ENCODE assay signal across 18 cellular contexts in genomic region chr22:20577549-20577975, GRCh38.
DNase-seq lines count a peak whose midpoint lies in the region; ATAC-seq and TF ChIP-seq lines count a peak whose summit lies in the region.
"Had no signal": no experiment of that assay in that cellular context is flagged by ENCODE, and none has a peak within 500 bp of the region (broad histone marks: within the 10 kb centered on the region; RNA-seq: fewer than 3 reads in every experiment).

No MANE protein-coding gene starts in this region.

- no TSS peak for BruUV-seq in A673 (replicated peaks; lab: Mats Ljungman, UMichigan)

- no peak overlapping the region for H3K4me3 Mint-ChIP-seq in activated naive CD8-positive, alpha-beta T cell treated with anti-CD3 and anti-CD28 coated beads, Interleukin-2, amount 10 ng/mL, durations not matched to agents 7 days and 5 days
- H3K4me3 Mint-ChIP-seq in activated naive CD8-positive, alpha-beta T cell treated with anti-CD3 and anti-CD28 coated beads, Interleukin-2, amount 50 U/mL, for 24 hours: no peak overlapping the region
- no peak overlapping the region for H3K4me3 Mint-ChIP-seq in stimulated activated effector memory CD8-positive, alpha-beta T cell treated with anti-CD3 and anti-CD28 coated beads, Interleukin-12 subunit alpha, Interleukin-12 subunit beta, amount 100 ng/mL, for 72 hours

- no peak for ATAC-seq in activated naive CD8-positive, alpha-beta T cell treated with anti-CD3 and anti-CD28 coated beads, Interleukin-2, amount 10 ng/mL, durations not matched to agents 7 days and 5 days (ENCODE audit: low read depth)
- no peak for ATAC-seq in activated naive CD8-positive, alpha-beta T cell treated with anti-CD3 and anti-CD28 coated beads, Interleukin-2, amount 50 U/mL, for 24 hours
- ATAC-seq in RWPE2 (ENCODE audit: low read depth): no peak
- ATAC-seq in stimulated activated effector memory CD8-positive, alpha-beta T cell treated with anti-CD3 and anti-CD28 coated beads, Interleukin-12 subunit alpha, Interleukin-12 subunit beta, amount 100 ng/mL, for 72 hours: no peak

- H3K27ac Mint-ChIP-seq in activated naive CD8-positive, alpha-beta T cell treated with anti-CD3 and anti-CD28 coated beads, Interleukin-2, amount 10 ng/mL, durations not matched to agents 7 days and 5 days: peak overlapping the region; percentile 48
- no peak overlapping the region for H3K27ac Mint-ChIP-seq in activated naive CD8-positive, alpha-beta T cell treated with anti-CD3 and anti-CD28 coated beads, Interleukin-2, amount 50 U/mL, for 24 hours
- peak overlapping the region; percentile 37 for H3K27ac Mint-ChIP-seq in stimulated activated effector memory CD8-positive, alpha-beta T cell treated with anti-CD3 and anti-CD28 coated beads, Interleukin-12 subunit alpha, Interleukin-12 subunit beta, amount 100 ng/mL, for 72 hours

- no peak for DNase-seq in activated naive CD8-positive, alpha-beta T cell treated with anti-CD3 and anti-CD28 coated beads, Interleukin-2, amount 10 ng/mL, durations not matched to agents 7 days and 5 days
- DNase-seq in activated naive CD8-positive, alpha-beta T cell treated with anti-CD3 and anti-CD28 coated beads, Interleukin-2, amount 50 U/mL, for 24 hours: no peak
- peak; percentile 31 for DNase-seq in RWPE2 (ENCODE audit: low spot score)
- DNase-seq in fibroblast of the aortic adventitia (ENCODE audit: low read depth): peak; percentile 21
- DNase-seq in stimulated activated effector memory CD8-positive, alpha-beta T cell treated with anti-CD3 and anti-CD28 coated beads, Interleukin-12 subunit alpha, Interleukin-12 subunit beta, amount 100 ng/mL, for 72 hours (ENCODE audit: low spot score in 2 of 2): no peak
- no peak for DNase-seq in 8988T
- no peak for DNase-seq in SIG-M5 treated with dmso at 0.1 percent for 504 hours (lab: John Stamatoyannopoulos, UW; ENCODE audit: unreplicated experiment)
- DNase-seq in A673 (ENCODE audit: low spot score): no peak
- DNase-seq: activated CD8-positive, alpha-beta memory T cell treated with anti-CD3 and anti-CD28 coated beads for 24 hours; activated gamma-delta T cell treated with Interleukin-2 at 50 U/mL for 16 hours; Calu3; dermis blood vessel endothelial cell; mesendoderm; NCI-H226; stimulated activated CD4-positive, alpha-beta T cell treated with anti-CD3 and anti-CD28 coated beads, Interleukin-1b, Interleukin-23, amount 100 ng/mL, for 48 hours; WERI-Rb-1 had no signal

- H3K27ac ChIP-seq in RWPE2 (ENCODE audit: poor library complexity, severe bottlenecking): no peak overlapping the region
- no peak overlapping the region for H3K27ac ChIP-seq in A673 (ENCODE audit: low read depth, low read length, poor library complexity, severe bottlenecking)
- H3K27ac ChIP-seq: suprapubic skin, WERI-Rb-1 had no signal

- H3K36me3 Mint-ChIP-seq in activated naive CD8-positive, alpha-beta T cell treated with anti-CD3 and anti-CD28 coated beads, Interleukin-2, amount 10 ng/mL, durations not matched to agents 7 days and 5 days: peaks cover 20% of the 10 kb centered on the region
- H3K36me3 Mint-ChIP-seq in activated naive CD8-positive, alpha-beta T cell treated with anti-CD3 and anti-CD28 coated beads, Interleukin-2, amount 50 U/mL, for 24 hours (ENCODE audit: low read depth): peaks cover 47% of the 10 kb centered on the region
- peaks cover 95% of the 10 kb centered on the region for H3K36me3 Mint-ChIP-seq in stimulated activated effector memory CD8-positive, alpha-beta T cell treated with anti-CD3 and anti-CD28 coated beads, Interleukin-12 subunit alpha, Interleukin-12 subunit beta, amount 100 ng/mL, for 72 hours

- intact Hi-C loops in A673 (cut with micrococcal nuclease; ENCODE audit: unreplicated experiment): no loop called here

- H3K36me3 ChIP-seq in RWPE2 (ENCODE audit: low read depth) (peaks cover 89% of the 10 kb centered on the region), A673 (ENCODE audit: insufficient read depth, low read length, poor library complexity, severe bottlenecking) (peaks cover 46% of the 10 kb centered on the region)

- H3K27me3 Mint-ChIP-seq in activated naive CD8-positive, alpha-beta T cell treated with anti-CD3 and anti-CD28 coated beads, Interleukin-2, amount 10 ng/mL, durations not matched to agents 7 days and 5 days: no peaks in the 10 kb centered on the region
- no peaks in the 10 kb centered on the region for H3K27me3 Mint-ChIP-seq in activated naive CD8-positive, alpha-beta T cell treated with anti-CD3 and anti-CD28 coated beads, Interleukin-2, amount 50 U/mL, for 24 hours

- H3K4me3 ChIP-seq in RWPE2 (ENCODE audit: severe bottlenecking): no peak overlapping the region
- no peak overlapping the region for H3K4me3 ChIP-seq in fibroblast of the aortic adventitia (ENCODE audit: low read depth, low read length)
- no peak overlapping the region for H3K4me3 ChIP-seq in A673 (ENCODE audit: low read depth, low read length, poor library complexity, severe bottlenecking)
- H3K4me3 ChIP-seq: suprapubic skin had no signal

- no peaks in the 10 kb centered on the region for H3K4me1 Mint-ChIP-seq in activated naive CD8-positive, alpha-beta T cell treated with anti-CD3 and anti-CD28 coated beads, Interleukin-2, amount 10 ng/mL, durations not matched to agents 7 days and 5 days
- H3K4me1 Mint-ChIP-seq in activated naive CD8-positive, alpha-beta T cell treated with anti-CD3 and anti-CD28 coated beads, Interleukin-2, amount 50 U/mL, for 24 hours: peaks cover 9% of the 10 kb centered on the region
- H3K4me1 Mint-ChIP-seq in stimulated activated effector memory CD8-positive, alpha-beta T cell treated with anti-CD3 and anti-CD28 coated beads, Interleukin-12 subunit alpha, Interleukin-12 subunit beta, amount 100 ng/mL, for 72 hours: peaks cover 53% of the 10 kb centered on the region

- TF ChIP-seq CTCF in RWPE2 (IDR thresholded peaks at IDR 0.05; ENCODE audit: poor library complexity, severe bottlenecking): no peak
- TF ChIP-seq CTCF in fibroblast of the aortic adventitia (IDR thresholded peaks at IDR 0.05; ENCODE audit: insufficient read depth, low read length): no peak
- TF ChIP-seq CTCF in A673 (conservative IDR thresholded peaks at IDR 0.05; ENCODE audit: low read depth, low read length): no peak

- CTCF ChIA-PET in A673 (lab: Charles Lee): no interaction called here

- no peaks in the 10 kb centered on the region for H3K4me1 ChIP-seq in RWPE2 (ENCODE audit: insufficient read depth, poor library complexity, severe bottlenecking)
- no peaks in the 10 kb centered on the region for H3K4me1 ChIP-seq in A673 (ENCODE audit: insufficient read depth, low read length, poor library complexity, severe bottlenecking)

- H3K27me3 ChIP-seq in RWPE2 (ENCODE audit: insufficient read depth, poor library complexity, severe bottlenecking) (no peaks in the 10 kb centered on the region), A673 (replicated peaks; ENCODE audit: insufficient read depth, low read depth, low read length, poor library complexity) (no peaks in the 10 kb centered on the region)
- H3K27me3 ChIP-seq: neutrophil, suprapubic skin had no signal

- POLR2A ChIA-PET in activated naive CD8-positive, alpha-beta T cell treated with anti-CD3 and anti-CD28 coated beads, Interleukin-2, amount 10 ng/mL, durations not matched to agents 7 days and 5 days (lab: Charles Lee): no interaction called here
- POLR2A ChIA-PET in A673 (lab: Charles Lee; ENCODE audit: low non-redundant PET): no interaction called here

- H3K9me3 Mint-ChIP-seq in activated naive CD8-positive, alpha-beta T cell treated with anti-CD3 and anti-CD28 coated beads, Interleukin-2, amount 10 ng/mL, durations not matched to agents 7 days and 5 days: no peaks in the 10 kb centered on the region
- H3K9me3 Mint-ChIP-seq in activated naive CD8-positive, alpha-beta T cell treated with anti-CD3 and anti-CD28 coated beads, Interleukin-2, amount 50 U/mL, for 24 hours: no peaks in the 10 kb centered on the region
- no peaks in the 10 kb centered on the region for H3K9me3 Mint-ChIP-seq in stimulated activated effector memory CD8-positive, alpha-beta T cell treated with anti-CD3 and anti-CD28 coated beads, Interleukin-12 subunit alpha, Interleukin-12 subunit beta, amount 100 ng/mL, for 72 hours

- H3K9me3 ChIP-seq in RWPE2 (ENCODE audit: severe bottlenecking) (no peaks in the 10 kb centered on the region), A673 (ENCODE audit: low read depth, low read length, poor library complexity, severe bottlenecking) (no peaks in the 10 kb centered on the region)
- H3K9me3 ChIP-seq: neutrophil, suprapubic skin had no signal

Comparison
In these comparisons a context has a peak if more than half of its experiments do, and no peak if none do; other contexts are left out.
1. DNase-seq: peak in RWPE2 (single experiment) and fibroblast of the aortic adventitia (single experiment); none in activated naive CD8-positive, alpha-beta T cell treated with anti-CD3 and anti-CD28 coated beads, Interleukin-2, amount 10 ng/mL, durations not matched to agents 7 days and 5 days (single experiment), activated naive CD8-positive, alpha-beta T cell treated with anti-CD3 and anti-CD28 coated beads, Interleukin-2, amount 50 U/mL, for 24 hours (single experiment), stimulated activated effector memory CD8-positive, alpha-beta T cell treated with anti-CD3 and anti-CD28 coated beads, Interleukin-12 subunit alpha, Interleukin-12 subunit beta, amount 100 ng/mL, for 72 hours (0 of 2), 8988T (single experiment), SIG-M5 treated with dmso at 0.1 percent for 504 hours (single experiment) and A673 (single experiment).